In the genomic region with DNA sequence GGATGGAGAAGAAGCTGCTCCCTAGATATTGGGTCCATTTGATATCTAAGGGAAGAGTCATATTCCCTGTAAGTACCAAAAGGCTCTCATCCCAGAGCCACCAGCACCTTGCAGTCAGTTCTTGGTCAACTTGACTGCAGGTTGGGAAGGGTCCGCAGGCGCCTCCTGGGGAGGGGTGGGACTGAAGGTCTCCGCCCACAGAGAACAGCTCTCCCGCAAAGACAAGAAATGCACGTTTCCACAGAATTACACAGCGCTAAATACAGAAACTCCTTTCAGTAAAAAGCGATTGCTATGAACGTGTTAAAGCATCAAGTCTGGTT, we compare ENCODE assay signal across 1 cellular context.
TF ChIP-seq lines count a peak whose summit lies in the region.

No MANE protein-coding gene starts in this region.

TF ChIP-seq in HepG2, 621 proteins besides CTCF, POLR2A, EP300 and RAD21 (continues in another document):
- TF ChIP-seq MIER3 (CRISPR knock-in tag; IDR thresholded peaks at IDR 0.05; ENCODE audit: borderline replicate concordance) (no peak), ZSCAN25 (CRISPR knock-in tag; IDR thresholded peaks at IDR 0.05) (no peak), SOX13 (IDR thresholded peaks at IDR 0.05) (no peak), SOX13 (CRISPR knock-in tag; conservative IDR thresholded peaks at IDR 0.05 in 1 of 2, IDR thresholded peaks at IDR 0.05 in 1 of 2) (no peak), XRCC5 (optimal IDR thresholded peaks at IDR 0.05; ENCODE audit: low read length) (no peak), HOXA3 (CRISPR knock-in tag; IDR thresholded peaks at IDR 0.05) (no peak), REPIN1 (CRISPR knock-in tag; IDR thresholded peaks at IDR 0.05; ENCODE audit: borderline replicate concordance, low read depth) (no peak), ZNF569 (CRISPR knock-in tag; IDR thresholded peaks at IDR 0.05; ENCODE audit: borderline replicate concordance) (0 out of 2 replicates have a peak, but pooled peaks have one; percentile 35), NAIF1 (CRISPR knock-in tag; IDR thresholded peaks at IDR 0.05; ENCODE audit: borderline replicate concordance) (0 out of 2 replicates have a peak, but pooled peaks have one; percentile 47), ZNF891 (CRISPR knock-in tag; IDR thresholded peaks at IDR 0.05) (no peak), SMAD3 (CRISPR knock-in tag; IDR thresholded peaks at IDR 0.05) (no peak), PLRG1 (conservative IDR thresholded peaks at IDR 0.05) (no peak), ZNF274 (CRISPR knock-in tag; IDR thresholded peaks at IDR 0.05) (no peak), MTA1 (CRISPR knock-in tag; IDR thresholded peaks at IDR 0.05; ENCODE audit: borderline replicate concordance) (no peak), PRPF4 (IDR thresholded peaks at IDR 0.05; ENCODE audit: low read depth, low read length, poor library complexity, severe bottlenecking) (no peak), ATAD3A (CRISPR knock-in tag; IDR thresholded peaks at IDR 0.05) (no peak), ZKSCAN5 (CRISPR knock-in tag; IDR thresholded peaks at IDR 0.05) (0 out of 2 replicates have a peak, but pooled peaks have one; percentile 29), NR2C2 (CRISPR knock-in tag; IDR thresholded peaks at IDR 0.05; ENCODE audit: borderline replicate concordance) (no peak), ZBTB7A (CRISPR knock-in tag; IDR thresholded peaks at IDR 0.05) (peak; percentile 66)
- TF ChIP-seq, protein P1, sequence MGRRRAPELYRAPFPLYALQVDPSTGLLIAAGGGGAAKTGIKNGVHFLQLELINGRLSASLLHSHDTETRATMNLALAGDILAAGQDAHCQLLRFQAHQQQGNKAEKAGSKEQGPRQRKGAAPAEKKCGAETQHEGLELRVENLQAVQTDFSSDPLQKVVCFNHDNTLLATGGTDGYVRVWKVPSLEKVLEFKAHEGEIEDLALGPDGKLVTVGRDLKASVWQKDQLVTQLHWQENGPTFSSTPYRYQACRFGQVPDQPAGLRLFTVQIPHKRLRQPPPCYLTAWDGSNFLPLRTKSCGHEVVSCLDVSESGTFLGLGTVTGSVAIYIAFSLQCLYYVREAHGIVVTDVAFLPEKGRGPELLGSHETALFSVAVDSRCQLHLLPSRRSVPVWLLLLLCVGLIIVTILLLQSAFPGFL (CRISPR knock-in tag; IDR thresholded peaks at IDR 0.05) = no peak
- TF ChIP-seq, protein P2, sequence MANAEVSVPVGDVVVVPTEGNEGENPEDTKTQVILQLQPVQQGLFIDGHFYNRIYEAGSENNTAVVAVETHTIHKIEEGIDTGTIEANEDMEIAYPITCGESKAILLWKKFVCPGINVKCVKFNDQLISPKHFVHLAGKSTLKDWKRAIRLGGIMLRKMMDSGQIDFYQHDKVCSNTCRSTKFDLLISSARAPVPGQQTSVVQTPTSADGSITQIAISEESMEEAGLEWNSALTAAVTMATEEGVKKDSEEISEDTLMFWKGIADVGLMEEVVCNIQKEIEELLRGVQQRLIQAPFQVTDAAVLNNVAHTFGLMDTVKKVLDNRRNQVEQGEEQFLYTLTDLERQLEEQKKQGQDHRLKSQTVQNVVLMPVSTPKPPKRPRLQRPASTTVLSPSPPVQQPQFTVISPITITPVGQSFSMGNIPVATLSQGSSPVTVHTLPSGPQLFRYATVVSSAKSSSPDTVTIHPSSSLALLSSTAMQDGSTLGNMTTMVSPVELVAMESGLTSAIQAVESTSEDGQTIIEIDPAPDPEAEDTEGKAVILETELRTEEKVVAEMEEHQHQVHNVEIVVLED (CRISPR knock-in tag; IDR thresholded peaks at IDR 0.05; ENCODE audit: borderline replicate concordance) = no peak
- TF ChIP-seq, protein P3, sequence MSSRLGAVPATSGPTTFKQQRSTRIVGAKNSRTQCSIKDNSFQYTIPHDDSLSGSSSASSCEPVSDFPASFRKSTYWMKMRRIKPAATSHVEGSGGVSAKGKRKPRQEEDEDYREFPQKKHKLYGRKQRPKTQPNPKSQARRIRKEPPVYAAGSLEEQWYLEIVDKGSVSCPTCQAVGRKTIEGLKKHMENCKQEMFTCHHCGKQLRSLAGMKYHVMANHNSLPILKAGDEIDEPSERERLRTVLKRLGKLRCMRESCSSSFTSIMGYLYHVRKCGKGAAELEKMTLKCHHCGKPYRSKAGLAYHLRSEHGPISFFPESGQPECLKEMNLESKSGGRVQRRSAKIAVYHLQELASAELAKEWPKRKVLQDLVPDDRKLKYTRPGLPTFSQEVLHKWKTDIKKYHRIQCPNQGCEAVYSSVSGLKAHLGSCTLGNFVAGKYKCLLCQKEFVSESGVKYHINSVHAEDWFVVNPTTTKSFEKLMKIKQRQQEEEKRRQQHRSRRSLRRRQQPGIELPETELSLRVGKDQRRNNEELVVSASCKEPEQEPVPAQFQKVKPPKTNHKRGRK (CRISPR knock-in tag; IDR thresholded peaks at IDR 0.05) = no peak
- TF ChIP-seq, protein P4, sequence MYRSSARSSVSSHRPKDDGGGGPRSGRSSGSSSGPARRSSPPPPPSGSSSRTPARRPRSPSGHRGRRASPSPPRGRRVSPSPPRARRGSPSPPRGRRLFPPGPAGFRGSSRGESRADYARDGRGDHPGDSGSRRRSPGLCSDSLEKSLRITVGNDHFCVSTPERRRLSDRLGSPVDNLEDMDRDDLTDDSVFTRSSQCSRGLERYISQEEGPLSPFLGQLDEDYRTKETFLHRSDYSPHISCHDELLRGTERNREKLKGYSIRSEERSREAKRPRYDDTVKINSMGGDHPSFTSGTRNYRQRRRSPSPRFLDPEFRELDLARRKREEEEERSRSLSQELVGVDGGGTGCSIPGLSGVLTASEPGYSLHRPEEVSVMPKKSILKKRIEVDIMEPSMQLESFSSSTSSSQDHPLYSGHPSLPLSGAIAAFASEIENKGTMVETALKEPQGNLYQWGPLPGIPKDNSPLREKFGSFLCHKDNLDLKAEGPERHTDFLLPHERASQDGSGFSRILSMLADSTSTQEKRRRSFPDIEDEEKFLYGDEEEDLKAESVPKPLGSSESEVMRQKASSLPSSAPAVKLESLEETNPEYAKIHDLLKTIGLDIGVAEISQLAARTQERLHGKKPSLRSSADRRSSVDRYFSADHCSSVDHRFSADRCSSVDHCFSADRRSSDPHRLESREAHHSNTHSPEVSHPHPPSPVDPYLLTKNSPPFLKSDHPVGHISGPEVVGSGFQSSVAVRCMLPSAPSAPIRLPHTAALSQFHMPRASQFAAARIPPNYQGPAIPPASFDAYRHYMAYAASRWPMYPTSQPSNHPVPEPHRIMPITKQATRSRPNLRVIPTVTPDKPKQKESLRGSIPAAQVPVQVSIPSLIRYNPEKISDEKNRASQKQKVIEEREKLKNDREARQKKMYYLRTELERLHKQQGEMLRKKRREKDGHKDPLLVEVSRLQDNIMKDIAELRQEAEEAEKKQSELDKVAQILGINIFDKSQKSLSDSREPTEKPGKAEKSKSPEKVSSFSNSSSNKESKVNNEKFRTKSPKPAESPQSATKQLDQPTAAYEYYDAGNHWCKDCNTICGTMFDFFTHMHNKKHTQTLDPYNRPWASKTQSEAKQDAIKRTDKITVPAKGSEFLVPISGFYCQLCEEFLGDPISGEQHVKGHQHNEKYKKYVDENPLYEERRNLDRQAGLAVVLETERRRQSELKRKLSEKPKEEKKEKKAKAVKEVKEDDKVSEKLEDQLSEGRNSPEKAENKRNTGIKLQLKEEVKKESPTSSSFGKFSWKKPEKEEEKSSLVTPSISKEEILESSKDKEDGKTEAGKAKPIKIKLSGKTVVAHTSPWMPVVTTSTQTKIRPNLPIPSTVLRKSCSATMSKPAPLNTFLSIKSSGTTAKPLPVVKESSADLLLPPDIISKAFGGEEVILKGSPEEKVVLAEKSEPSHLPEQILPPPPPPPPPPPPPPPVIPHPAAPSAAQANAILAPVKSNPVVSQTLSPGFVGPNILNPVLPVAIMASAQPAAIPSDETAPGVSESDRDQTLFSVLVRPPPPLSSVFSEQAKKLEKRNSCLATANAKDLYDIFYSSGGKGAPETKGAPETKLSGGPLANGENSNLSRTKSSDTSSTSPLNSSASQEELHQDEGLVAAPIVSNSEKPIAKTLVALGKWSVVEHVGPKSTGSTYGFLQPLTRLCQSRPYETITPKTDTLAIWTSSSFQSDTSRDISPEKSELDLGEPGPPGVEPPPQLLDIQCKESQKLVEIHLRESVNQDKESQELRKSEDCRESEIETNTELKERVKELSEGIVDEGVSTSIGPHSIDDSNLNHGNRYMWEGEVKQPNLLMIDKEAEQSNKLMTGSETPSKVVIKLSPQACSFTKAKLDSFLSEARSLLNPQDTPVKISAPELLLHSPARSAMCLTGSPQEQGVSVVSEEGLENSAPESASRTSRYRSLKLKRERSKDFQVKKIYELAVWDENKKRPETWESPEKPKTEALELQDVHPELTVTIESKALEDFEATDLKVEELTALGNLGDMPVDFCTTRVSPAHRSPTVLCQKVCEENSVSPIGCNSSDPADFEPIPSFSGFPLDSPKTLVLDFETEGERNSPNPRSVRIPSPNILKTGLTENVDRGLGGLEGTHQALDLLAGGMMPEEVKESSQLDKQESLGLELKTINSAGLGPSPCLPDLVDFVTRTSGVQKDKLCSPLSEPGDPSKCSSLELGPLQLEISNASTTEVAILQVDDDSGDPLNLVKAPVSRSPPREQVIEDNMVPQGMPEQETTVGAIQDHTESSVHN (CRISPR knock-in tag; IDR thresholded peaks at IDR 0.05) = no peak
- TF ChIP-seq, protein P5, sequence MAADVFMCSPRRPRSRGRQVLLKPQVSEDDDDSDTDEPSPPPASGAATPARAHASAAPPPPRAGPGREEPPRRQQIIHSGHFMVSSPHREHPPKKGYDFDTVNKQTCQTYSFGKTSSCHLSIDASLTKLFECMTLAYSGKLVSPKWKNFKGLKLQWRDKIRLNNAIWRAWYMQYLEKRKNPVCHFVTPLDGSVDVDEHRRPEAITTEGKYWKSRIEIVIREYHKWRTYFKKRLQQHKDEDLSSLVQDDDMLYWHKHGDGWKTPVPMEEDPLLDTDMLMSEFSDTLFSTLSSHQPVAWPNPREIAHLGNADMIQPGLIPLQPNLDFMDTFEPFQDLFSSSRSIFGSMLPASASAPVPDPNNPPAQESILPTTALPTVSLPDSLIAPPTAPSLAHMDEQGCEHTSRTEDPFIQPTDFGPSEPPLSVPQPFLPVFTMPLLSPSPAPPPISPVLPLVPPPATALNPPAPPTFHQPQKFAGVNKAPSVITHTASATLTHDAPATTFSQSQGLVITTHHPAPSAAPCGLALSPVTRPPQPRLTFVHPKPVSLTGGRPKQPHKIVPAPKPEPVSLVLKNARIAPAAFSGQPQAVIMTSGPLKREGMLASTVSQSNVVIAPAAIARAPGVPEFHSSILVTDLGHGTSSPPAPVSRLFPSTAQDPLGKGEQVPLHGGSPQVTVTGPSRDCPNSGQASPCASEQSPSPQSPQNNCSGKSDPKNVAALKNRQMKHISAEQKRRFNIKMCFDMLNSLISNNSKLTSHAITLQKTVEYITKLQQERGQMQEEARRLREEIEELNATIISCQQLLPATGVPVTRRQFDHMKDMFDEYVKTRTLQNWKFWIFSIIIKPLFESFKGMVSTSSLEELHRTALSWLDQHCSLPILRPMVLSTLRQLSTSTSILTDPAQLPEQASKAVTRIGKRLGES (CRISPR knock-in tag; IDR thresholded peaks at IDR 0.05; ENCODE audit: borderline replicate concordance) = no peak
- TF ChIP-seq, protein P6, sequence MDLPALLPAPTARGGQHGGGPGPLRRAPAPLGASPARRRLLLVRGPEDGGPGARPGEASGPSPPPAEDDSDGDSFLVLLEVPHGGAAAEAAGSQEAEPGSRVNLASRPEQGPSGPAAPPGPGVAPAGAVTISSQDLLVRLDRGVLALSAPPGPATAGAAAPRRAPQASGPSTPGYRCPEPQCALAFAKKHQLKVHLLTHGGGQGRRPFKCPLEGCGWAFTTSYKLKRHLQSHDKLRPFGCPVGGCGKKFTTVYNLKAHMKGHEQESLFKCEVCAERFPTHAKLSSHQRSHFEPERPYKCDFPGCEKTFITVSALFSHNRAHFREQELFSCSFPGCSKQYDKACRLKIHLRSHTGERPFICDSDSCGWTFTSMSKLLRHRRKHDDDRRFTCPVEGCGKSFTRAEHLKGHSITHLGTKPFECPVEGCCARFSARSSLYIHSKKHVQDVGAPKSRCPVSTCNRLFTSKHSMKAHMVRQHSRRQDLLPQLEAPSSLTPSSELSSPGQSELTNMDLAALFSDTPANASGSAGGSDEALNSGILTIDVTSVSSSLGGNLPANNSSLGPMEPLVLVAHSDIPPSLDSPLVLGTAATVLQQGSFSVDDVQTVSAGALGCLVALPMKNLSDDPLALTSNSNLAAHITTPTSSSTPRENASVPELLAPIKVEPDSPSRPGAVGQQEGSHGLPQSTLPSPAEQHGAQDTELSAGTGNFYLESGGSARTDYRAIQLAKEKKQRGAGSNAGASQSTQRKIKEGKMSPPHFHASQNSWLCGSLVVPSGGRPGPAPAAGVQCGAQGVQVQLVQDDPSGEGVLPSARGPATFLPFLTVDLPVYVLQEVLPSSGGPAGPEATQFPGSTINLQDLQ (CRISPR knock-in tag; IDR thresholded peaks at IDR 0.05) = 0 out of 2 replicates have a peak, but pooled peaks have one; percentile 0
- TF ChIP-seq, protein P7, sequence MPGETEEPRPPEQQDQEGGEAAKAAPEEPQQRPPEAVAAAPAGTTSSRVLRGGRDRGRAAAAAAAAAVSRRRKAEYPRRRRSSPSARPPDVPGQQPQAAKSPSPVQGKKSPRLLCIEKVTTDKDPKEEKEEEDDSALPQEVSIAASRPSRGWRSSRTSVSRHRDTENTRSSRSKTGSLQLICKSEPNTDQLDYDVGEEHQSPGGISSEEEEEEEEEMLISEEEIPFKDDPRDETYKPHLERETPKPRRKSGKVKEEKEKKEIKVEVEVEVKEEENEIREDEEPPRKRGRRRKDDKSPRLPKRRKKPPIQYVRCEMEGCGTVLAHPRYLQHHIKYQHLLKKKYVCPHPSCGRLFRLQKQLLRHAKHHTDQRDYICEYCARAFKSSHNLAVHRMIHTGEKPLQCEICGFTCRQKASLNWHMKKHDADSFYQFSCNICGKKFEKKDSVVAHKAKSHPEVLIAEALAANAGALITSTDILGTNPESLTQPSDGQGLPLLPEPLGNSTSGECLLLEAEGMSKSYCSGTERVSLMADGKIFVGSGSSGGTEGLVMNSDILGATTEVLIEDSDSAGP (CRISPR knock-in tag; IDR thresholded peaks at IDR 0.05; ENCODE audit: borderline replicate concordance) = no peak
- TF ChIP-seq, protein P8, sequence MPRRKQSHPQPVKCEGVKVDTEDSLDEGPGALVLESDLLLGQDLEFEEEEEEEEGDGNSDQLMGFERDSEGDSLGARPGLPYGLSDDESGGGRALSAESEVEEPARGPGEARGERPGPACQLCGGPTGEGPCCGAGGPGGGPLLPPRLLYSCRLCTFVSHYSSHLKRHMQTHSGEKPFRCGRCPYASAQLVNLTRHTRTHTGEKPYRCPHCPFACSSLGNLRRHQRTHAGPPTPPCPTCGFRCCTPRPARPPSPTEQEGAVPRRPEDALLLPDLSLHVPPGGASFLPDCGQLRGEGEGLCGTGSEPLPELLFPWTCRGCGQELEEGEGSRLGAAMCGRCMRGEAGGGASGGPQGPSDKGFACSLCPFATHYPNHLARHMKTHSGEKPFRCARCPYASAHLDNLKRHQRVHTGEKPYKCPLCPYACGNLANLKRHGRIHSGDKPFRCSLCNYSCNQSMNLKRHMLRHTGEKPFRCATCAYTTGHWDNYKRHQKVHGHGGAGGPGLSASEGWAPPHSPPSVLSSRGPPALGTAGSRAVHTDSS (CRISPR knock-in tag; conservative IDR thresholded peaks at IDR 0.05) = no peak
- TF ChIP-seq, protein P9, sequence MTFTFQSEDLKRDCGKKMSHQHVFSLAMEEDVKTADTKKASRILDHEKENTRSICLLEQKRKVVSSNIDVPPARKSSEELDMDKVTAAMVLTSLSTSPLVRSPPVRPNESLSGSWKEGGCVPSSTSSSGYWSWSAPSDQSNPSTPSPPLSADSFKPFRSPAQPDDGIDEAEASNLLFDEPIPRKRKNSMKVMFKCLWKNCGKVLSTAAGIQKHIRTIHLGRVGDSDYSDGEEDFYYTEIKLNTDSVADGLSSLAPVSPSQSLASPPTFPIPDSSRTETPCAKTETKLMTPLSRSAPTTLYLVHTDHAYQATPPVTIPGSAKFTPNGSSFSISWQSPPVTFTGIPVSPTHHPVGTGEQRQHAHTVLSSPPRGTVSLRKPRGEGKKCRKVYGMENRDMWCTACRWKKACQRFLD (CRISPR knock-in tag; IDR thresholded peaks at IDR 0.05; ENCODE audit: borderline replicate concordance) = no peak
